In the genomic region with DNA sequence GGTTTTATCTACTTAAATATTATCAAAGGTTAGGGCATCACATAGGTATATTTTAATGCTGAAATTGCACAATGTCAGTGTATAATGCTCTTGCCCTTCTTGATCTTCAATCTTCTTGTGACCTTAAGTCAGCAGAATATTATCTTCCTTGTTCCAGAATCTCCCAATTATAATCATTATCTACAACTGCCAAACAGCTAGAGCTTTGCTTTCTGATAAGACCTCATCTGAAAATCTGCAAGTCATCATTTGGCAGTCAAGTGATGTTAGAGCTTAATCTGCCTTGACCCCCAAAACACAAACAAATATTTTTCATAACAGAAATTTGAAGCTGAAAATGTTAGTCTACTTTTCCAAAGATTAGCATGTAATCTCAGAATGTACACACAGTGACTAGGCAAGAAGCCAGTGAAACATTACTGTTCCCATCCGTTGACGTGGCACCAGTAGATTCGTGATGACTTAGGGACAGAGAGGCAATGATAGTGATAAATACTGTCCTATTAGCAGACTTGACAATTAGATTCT, we compare ENCODE assay signal across 1 cellular context.
TF ChIP-seq lines count a peak whose summit lies in the region.

No MANE protein-coding gene starts in this region.

TF ChIP-seq in K562, 482 proteins besides CTCF, POLR2A, EP300 and RAD21 (continued from another document and continues in another):
- TF ChIP-seq PYGO2 (tag; IDR thresholded peaks at IDR 0.05) (peak; percentile 87), THRAP3 (IDR thresholded peaks at IDR 0.05; ENCODE audit: borderline replicate concordance) (no peak), IRF2 (CRISPR knock-in tag; IDR thresholded peaks at IDR 0.05) (no peak), MTA2 (IDR thresholded peaks at IDR 0.05; ENCODE audit: low read depth) (peak; percentile 85), TGIF2 (CRISPR knock-in tag; IDR thresholded peaks at IDR 0.05) (no peak), ZEB2 (IDR thresholded peaks at IDR 0.05) (peak; percentile 33; the same call in 1 of the 2 replicates), PHTF2 (CRISPR knock-in tag; IDR thresholded peaks at IDR 0.05) (no peak), TEAD4 (IDR thresholded peaks at IDR 0.05; ENCODE audit: low read length) (peak; percentile 93), TEAD4 (CRISPR knock-in tag; IDR thresholded peaks at IDR 0.05; ENCODE audit: borderline replicate concordance) (no peak), GTF2F1 (IDR thresholded peaks at IDR 0.05; ENCODE audit: low read depth, low read length) (no peak), KAT2B (IDR thresholded peaks at IDR 0.05; ENCODE audit: low read depth, low read length) (no peak), ZNF644 (tag; IDR thresholded peaks at IDR 0.05; ENCODE audit: low read depth) (peak; percentile 88), SP1 (CRISPR knock-in tag; IDR thresholded peaks at IDR 0.05) (no peak), FOXA3 (CRISPR knock-in tag; conservative IDR thresholded peaks at IDR 0.05 in 1 of 2, IDR thresholded peaks at IDR 0.05 in 1 of 2) (peak; percentile 72 to 92; a peak in 3 of 4 replicates), JUND (IDR thresholded peaks at IDR 0.05; ENCODE audit: borderline replicate concordance, low read depth, low read length) (peak; percentile 69), JUND (tag; IDR thresholded peaks at IDR 0.05; ENCODE audit: borderline replicate concordance, low read depth, low read length) (peak; percentile 69; the same call in 2 of the 3 replicates), ZFP30 (CRISPR knock-in tag; IDR thresholded peaks at IDR 0.05; ENCODE audit: borderline replicate concordance) (0 out of 2 replicates have a peak, but pooled peaks have one; percentile 13), ESRRA (IDR thresholded peaks at IDR 0.05; ENCODE audit: borderline replicate concordance, low read depth) (peak; percentile 57; the same call in 1 of the 2 replicates), YY1 (IDR thresholded peaks at IDR 0.05; ENCODE audit: borderline replicate concordance in 1 of 3, control insufficient read depth in 1 of 3, extremely low read depth in 1 of 3, insufficient read depth in 3 of 3, insufficient read length in 1 of 3, insufficient replicate concordance in 2 of 3, low read depth in 1 of 3, low read length in 2 of 3) (no peak), ZNF354B (CRISPR knock-in tag; IDR thresholded peaks at IDR 0.05) (0 out of 2 replicates have a peak, but pooled peaks have one; percentile 54), DPF2 (IDR thresholded peaks at IDR 0.05) (peak; percentile 96), TAL1 (IDR thresholded peaks at IDR 0.05) (peak; percentile 91), TCF3 (CRISPR knock-in tag; IDR thresholded peaks at IDR 0.05) (peak; percentile 74), SRSF1 (IDR thresholded peaks at IDR 0.05; ENCODE audit: low read depth, low read length) (no peak), FOXM1 (IDR thresholded peaks at IDR 0.05; ENCODE audit: low read depth) (peak; percentile 91), FOXM1 (CRISPR knock-in tag; IDR thresholded peaks at IDR 0.05; ENCODE audit: low read depth) (no peak), EP400 (IDR thresholded peaks at IDR 0.05) (peak; percentile 72; the same call in 1 of the 2 replicates), KDM1A (IDR thresholded peaks at IDR 0.05) (peak; percentile 98 to 99), CBFA2T3 (IDR thresholded peaks at IDR 0.05) (peak; percentile 96), ZNF551 (CRISPR knock-in tag; IDR thresholded peaks at IDR 0.05) (no peak), MCM3 (IDR thresholded peaks at IDR 0.05) (no peak), ELF2 (CRISPR knock-in tag; IDR thresholded peaks at IDR 0.05) (0 out of 2 replicates have a peak, but pooled peaks have one; percentile 44), MBD2 (IDR thresholded peaks at IDR 0.05; ENCODE audit: borderline replicate concordance, low read depth) (peak; percentile 19; the same call in 1 of the 2 replicates), MAFF (IDR thresholded peaks at IDR 0.05; ENCODE audit: low read length) (peak; percentile 95), HDAC1 (IDR thresholded peaks at IDR 0.05) (peak in 1 of 2 experiments; percentile 92; a peak in 2 of 4 replicates)
- TF ChIP-seq, protein P1, sequence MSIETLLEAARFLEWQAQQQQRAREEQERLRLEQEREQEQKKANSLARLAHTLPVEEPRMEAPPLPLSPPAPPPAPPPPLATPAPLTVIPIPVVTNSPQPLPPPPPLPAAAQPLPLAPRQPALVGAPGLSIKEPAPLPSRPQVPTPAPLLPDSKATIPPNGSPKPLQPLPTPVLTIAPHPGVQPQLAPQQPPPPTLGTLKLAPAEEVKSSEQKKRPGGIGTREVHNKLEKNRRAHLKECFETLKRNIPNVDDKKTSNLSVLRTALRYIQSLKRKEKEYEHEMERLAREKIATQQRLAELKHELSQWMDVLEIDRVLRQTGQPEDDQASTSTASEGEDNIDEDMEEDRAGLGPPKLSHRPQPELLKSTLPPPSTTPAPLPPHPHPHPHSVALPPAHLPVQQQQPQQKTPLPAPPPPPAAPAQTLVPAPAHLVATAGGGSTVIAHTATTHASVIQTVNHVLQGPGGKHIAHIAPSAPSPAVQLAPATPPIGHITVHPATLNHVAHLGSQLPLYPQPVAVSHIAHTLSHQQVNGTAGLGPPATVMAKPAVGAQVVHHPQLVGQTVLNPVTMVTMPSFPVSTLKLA (conservative IDR thresholded peaks at IDR 0.05), result peak in 1 of 2 experiments; percentile 49; a peak in 3 of 4 replicates
- TF ChIP-seq, protein P2, sequence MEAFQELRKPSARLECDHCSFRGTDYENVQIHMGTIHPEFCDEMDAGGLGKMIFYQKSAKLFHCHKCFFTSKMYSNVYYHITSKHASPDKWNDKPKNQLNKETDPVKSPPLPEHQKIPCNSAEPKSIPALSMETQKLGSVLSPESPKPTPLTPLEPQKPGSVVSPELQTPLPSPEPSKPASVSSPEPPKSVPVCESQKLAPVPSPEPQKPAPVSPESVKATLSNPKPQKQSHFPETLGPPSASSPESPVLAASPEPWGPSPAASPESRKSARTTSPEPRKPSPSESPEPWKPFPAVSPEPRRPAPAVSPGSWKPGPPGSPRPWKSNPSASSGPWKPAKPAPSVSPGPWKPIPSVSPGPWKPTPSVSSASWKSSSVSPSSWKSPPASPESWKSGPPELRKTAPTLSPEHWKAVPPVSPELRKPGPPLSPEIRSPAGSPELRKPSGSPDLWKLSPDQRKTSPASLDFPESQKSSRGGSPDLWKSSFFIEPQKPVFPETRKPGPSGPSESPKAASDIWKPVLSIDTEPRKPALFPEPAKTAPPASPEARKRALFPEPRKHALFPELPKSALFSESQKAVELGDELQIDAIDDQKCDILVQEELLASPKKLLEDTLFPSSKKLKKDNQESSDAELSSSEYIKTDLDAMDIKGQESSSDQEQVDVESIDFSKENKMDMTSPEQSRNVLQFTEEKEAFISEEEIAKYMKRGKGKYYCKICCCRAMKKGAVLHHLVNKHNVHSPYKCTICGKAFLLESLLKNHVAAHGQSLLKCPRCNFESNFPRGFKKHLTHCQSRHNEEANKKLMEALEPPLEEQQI (IDR thresholded peaks at IDR 0.05), result peak; percentile 42; the same call in 1 of the 2 replicates
- TF ChIP-seq, protein P3, sequence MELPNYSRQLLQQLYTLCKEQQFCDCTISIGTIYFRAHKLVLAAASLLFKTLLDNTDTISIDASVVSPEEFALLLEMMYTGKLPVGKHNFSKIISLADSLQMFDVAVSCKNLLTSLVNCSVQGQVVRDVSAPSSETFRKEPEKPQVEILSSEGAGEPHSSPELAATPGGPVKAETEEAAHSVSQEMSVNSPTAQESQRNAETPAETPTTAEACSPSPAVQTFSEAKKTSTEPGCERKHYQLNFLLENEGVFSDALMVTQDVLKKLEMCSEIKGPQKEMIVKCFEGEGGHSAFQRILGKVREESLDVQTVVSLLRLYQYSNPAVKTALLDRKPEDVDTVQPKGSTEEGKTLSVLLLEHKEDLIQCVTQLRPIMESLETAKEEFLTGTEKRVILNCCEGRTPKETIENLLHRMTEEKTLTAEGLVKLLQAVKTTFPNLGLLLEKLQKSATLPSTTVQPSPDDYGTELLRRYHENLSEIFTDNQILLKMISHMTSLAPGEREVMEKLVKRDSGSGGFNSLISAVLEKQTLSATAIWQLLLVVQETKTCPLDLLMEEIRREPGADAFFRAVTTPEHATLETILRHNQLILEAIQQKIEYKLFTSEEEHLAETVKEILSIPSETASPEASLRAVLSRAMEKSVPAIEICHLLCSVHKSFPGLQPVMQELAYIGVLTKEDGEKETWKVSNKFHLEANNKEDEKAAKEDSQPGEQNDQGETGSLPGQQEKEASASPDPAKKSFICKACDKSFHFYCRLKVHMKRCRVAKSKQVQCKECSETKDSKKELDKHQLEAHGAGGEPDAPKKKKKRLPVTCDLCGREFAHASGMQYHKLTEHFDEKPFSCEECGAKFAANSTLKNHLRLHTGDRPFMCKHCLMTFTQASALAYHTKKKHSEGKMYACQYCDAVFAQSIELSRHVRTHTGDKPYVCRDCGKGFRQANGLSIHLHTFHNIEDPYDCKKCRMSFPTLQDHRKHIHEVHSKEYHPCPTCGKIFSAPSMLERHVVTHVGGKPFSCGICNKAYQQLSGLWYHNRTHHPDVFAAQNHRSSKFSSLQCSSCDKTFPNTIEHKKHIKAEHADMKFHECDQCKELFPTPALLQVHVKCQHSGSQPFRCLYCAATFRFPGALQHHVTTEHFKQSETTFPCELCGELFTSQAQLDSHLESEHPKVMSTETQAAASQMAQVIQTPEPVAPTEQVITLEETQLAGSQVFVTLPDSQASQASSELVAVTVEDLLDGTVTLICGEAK (IDR thresholded peaks at IDR 0.05), result no peak
- TF ChIP-seq, protein P3 (CRISPR knock-in tag; IDR thresholded peaks at IDR 0.05), result no peak
- TF ChIP-seq, protein P4, sequence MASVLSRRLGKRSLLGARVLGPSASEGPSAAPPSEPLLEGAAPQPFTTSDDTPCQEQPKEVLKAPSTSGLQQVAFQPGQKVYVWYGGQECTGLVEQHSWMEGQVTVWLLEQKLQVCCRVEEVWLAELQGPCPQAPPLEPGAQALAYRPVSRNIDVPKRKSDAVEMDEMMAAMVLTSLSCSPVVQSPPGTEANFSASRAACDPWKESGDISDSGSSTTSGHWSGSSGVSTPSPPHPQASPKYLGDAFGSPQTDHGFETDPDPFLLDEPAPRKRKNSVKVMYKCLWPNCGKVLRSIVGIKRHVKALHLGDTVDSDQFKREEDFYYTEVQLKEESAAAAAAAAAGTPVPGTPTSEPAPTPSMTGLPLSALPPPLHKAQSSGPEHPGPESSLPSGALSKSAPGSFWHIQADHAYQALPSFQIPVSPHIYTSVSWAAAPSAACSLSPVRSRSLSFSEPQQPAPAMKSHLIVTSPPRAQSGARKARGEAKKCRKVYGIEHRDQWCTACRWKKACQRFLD (CRISPR knock-in tag; IDR thresholded peaks at IDR 0.05), result peak; percentile 42; the same call in 1 of the 2 replicates
- TF ChIP-seq, protein P5, sequence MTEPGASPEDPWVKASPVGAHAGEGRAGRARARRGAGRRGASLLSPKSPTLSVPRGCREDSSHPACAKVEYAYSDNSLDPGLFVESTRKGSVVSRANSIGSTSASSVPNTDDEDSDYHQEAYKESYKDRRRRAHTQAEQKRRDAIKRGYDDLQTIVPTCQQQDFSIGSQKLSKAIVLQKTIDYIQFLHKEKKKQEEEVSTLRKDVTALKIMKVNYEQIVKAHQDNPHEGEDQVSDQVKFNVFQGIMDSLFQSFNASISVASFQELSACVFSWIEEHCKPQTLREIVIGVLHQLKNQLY (CRISPR knock-in tag; conservative IDR thresholded peaks at IDR 0.05), result no peak
- TF ChIP-seq, protein P6, sequence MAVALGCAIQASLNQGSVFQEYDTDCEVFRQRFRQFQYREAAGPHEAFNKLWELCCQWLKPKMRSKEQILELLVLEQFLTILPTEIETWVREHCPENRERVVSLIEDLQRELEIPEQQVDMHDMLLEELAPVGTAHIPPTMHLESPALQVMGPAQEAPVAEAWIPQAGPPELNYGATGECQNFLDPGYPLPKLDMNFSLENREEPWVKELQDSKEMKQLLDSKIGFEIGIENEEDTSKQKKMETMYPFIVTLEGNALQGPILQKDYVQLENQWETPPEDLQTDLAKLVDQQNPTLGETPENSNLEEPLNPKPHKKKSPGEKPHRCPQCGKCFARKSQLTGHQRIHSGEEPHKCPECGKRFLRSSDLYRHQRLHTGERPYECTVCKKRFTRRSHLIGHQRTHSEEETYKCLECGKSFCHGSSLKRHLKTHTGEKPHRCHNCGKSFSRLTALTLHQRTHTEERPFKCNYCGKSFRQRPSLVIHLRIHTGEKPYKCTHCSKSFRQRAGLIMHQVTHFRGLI (CRISPR knock-in tag; IDR thresholded peaks at IDR 0.05), result peak; percentile 78; the same call in 1 of the 2 replicates
